ENCODE assay signal across 28 cellular contexts in genomic region chr5:168891175-168891812, GRCh38.
"Had no signal": no experiment of that assay in that cellular context is flagged by ENCODE, and none has a peak within 500 bp of the region (broad histone marks: within the 10 kb centered on the region; RNA-seq: fewer than 3 reads in every experiment).

No MANE protein-coding gene starts in this region.

- H3K4me3 Mint-ChIP-seq: activated CD4-positive, alpha-beta memory T cell treated with anti-CD3 and anti-CD28 coated beads, Interleukin-2, amount 10 ng/mL, durations not matched to agents 7 days and 5 days; activated CD4-positive, alpha-beta T cell treated with anti-CD3 and anti-CD28 coated beads for 36 hours; activated naive CD4-positive, alpha-beta T cell treated with anti-CD3 and anti-CD28 coated beads, Interleukin-2, amount 10 ng/mL, durations not matched to agents 7 days and 5 days; activated naive CD8-positive, alpha-beta T cell treated with anti-CD3 and anti-CD28 coated beads for 36 hours; activated T-cell treated with anti-CD3 and anti-CD28 coated beads, Interleukin-2, amount 50 U/mL, for 72 hours; T-cell had no signal

- H3K36me3 Mint-ChIP-seq: activated naive CD4-positive, alpha-beta T cell treated with anti-CD3 and anti-CD28 coated beads, Interleukin-2, amount 10 ng/mL, durations not matched to agents 7 days and 5 days; activated naive CD8-positive, alpha-beta T cell treated with anti-CD3 and anti-CD28 coated beads for 36 hours; T-cell had no signal

- H3K27ac Mint-ChIP-seq: activated CD4-positive, alpha-beta memory T cell treated with anti-CD3 and anti-CD28 coated beads, Interleukin-2, amount 10 ng/mL, durations not matched to agents 7 days and 5 days; activated CD4-positive, alpha-beta T cell treated with anti-CD3 and anti-CD28 coated beads for 36 hours; activated naive CD4-positive, alpha-beta T cell treated with anti-CD3 and anti-CD28 coated beads, Interleukin-2, amount 10 ng/mL, durations not matched to agents 7 days and 5 days; activated naive CD8-positive, alpha-beta T cell treated with anti-CD3 and anti-CD28 coated beads for 36 hours; activated T-cell treated with anti-CD3 and anti-CD28 coated beads, Interleukin-2, amount 50 U/mL, for 72 hours; activated T-helper 2 cell treated with anti-CD3 and anti-CD28 coated beads, Interferon-gamma antibody, Interleukin-2, Interleukin-4, amounts not matched to agents 10 μg/mL and 5 μg/mL and 100 μg/mL, durations not matched to agents 14 hours and 24 hours and 36 hours; T-cell had no signal

- H3K4me3 ChIP-seq: Peyer's patch, SJSA1 had no signal

- H3K9me3 ChIP-seq: Peyer's patch, SJSA1 had no signal

- H3K27me3 ChIP-seq: brain microvascular endothelial cell, Peyer's patch, SJSA1 had no signal

- H3K9me3 Mint-ChIP-seq: activated CD4-positive, alpha-beta memory T cell treated with anti-CD3 and anti-CD28 coated beads, Interleukin-2, amount 10 ng/mL, durations not matched to agents 7 days and 5 days; activated naive CD4-positive, alpha-beta T cell treated with anti-CD3 and anti-CD28 coated beads, Interleukin-2, amount 10 ng/mL, durations not matched to agents 7 days and 5 days; activated naive CD8-positive, alpha-beta T cell treated with anti-CD3 and anti-CD28 coated beads for 36 hours; activated T-cell treated with anti-CD3 and anti-CD28 coated beads, Interleukin-2, amount 50 U/mL, for 72 hours; activated T-helper 2 cell treated with anti-CD3 and anti-CD28 coated beads, Interferon-gamma antibody, Interleukin-2, Interleukin-4, amounts not matched to agents 10 μg/mL and 5 μg/mL and 100 μg/mL, durations not matched to agents 14 hours and 24 hours and 36 hours; T-cell had no signal

- DNase-seq: activated CD4-positive, alpha-beta memory T cell treated with anti-CD3 and anti-CD28 coated beads, Interleukin-2, amount 10 ng/mL, durations not matched to agents 7 days and 5 days; activated CD4-positive, alpha-beta T cell treated with anti-CD3 and anti-CD28 coated beads for 36 hours; activated CD4-positive, alpha-beta T cell treated with anti-CD3 and anti-CD28 coated beads, Interleukin-2, amount 50 U/mL, for 1 hour; activated gamma-delta T cell treated with Interleukin-2 at 50 U/mL for 16 hours; activated naive CD4-positive, alpha-beta T cell treated with anti-CD3 and anti-CD28 coated beads, Interleukin-2, amount 10 ng/mL, durations not matched to agents 7 days and 5 days; activated naive CD8-positive, alpha-beta T cell treated with anti-CD3 and anti-CD28 coated beads for 36 hours; activated T-cell treated with anti-CD3 and anti-CD28 coated beads, Interleukin-2, amount 50 U/mL, for 72 hours; brain microvascular endothelial cell; cerebellar nuclear complex; MM.1S; NCI-H1105; NCI-H1436; NCI-H1694 treated with DMSO at 0.1 percent for 48 hours; NCI-H2081; NCI-H2171; NCI-H2227 treated with DMSO at 0.1 percent for 48 hours; NCI-H446 treated with DMSO at 0.1 percent for 48 hours; NCI-H524 treated with DMSO at 0.1 percent for 48 hours; NCI-H774; NK-92 treated with Interleukin-12 subunit alpha and Interleukin-12 subunit beta, amount 100 ng/mL, for 24 hours; Peyer's patch; SHP77; T-cell; T-helper 2 cell; T1000; WERI-Rb-1 had no signal

- ATAC-seq: activated CD4-positive, alpha-beta T cell treated with anti-CD3 and anti-CD28 coated beads for 36 hours; activated T-cell treated with anti-CD3 and anti-CD28 coated beads, Interleukin-2, amount 50 U/mL, for 72 hours; T-cell had no signal

- H3K4me1 Mint-ChIP-seq: activated CD4-positive, alpha-beta memory T cell treated with anti-CD3 and anti-CD28 coated beads, Interleukin-2, amount 10 ng/mL, durations not matched to agents 7 days and 5 days; activated CD4-positive, alpha-beta T cell treated with anti-CD3 and anti-CD28 coated beads for 36 hours; activated naive CD4-positive, alpha-beta T cell treated with anti-CD3 and anti-CD28 coated beads, Interleukin-2, amount 10 ng/mL, durations not matched to agents 7 days and 5 days; activated naive CD8-positive, alpha-beta T cell treated with anti-CD3 and anti-CD28 coated beads for 36 hours; T-cell had no signal

- H3K27ac ChIP-seq: brain microvascular endothelial cell, Peyer's patch, SJSA1, WERI-Rb-1 had no signal

- H3K4me1 ChIP-seq: Peyer's patch had no signal

- H3K27me3 Mint-ChIP-seq: activated CD4-positive, alpha-beta memory T cell treated with anti-CD3 and anti-CD28 coated beads, Interleukin-2, amount 10 ng/mL, durations not matched to agents 7 days and 5 days had no signal

- H3K36me3 ChIP-seq: brain microvascular endothelial cell, Peyer's patch, SJSA1, WERI-Rb-1 had no signal
